9 cellular contexts compared by ENCODE assay signal in the genomic region with DNA sequence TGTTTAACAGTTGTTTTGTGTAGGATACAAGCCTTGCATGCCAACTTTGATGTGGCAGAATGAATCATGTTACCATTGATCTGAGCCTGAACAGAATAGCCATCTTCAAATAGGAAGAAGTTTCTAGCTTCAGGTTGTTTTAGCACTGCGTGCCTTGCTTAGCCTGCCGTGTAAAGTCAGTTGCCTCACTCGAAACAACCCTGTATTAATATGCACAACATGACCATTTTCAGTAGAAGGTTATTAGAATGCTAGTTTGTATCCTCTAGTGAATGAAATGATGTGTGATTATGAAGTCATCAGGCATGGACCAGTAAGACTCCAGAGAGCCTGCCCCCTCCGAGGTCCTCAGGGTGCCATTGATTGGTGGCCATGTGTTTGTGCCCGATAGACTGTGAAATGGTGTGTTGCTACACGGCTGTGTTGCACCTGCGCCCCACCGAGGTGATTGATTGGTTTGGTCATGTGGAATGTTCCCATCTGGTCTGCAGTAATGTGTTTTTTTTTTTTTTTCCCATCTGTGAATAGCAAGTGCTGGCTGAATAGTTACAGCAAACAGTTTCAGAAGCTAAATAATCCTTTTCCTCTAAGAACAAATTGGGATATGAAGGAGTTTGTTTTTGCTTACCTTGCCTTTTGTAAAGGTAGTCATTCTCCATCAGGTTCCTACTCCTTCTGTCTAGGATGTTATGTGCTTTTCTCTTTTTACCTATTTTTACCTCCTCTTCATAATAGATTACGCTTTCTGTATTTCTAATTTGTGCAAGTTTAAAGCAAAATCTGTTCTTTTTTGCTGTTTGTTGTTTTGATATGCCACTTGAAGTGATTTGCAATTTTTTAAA.
DNase-seq lines count a peak whose midpoint lies in the region; ATAC-seq and TF ChIP-seq lines count a peak whose summit lies in the region.
"Had no signal": no experiment of that assay in that cellular context is flagged by ENCODE, and none has a peak within 500 bp of the region (broad histone marks: within the 10 kb centered on the region; RNA-seq: fewer than 3 reads in every experiment).

No MANE protein-coding gene starts in this region.

- DNase-seq in NCI-H2171 treated with DMSO at 0.1 percent for 48 hours (lab: John Stamatoyannopoulos, UW): peak; percentile 99
- peak; percentile 56 to 81 (median 72) for DNase-seq in body of pancreas
- DNase-seq in pons (ENCODE audit: low spot score): peak; percentile 73
- no peak for DNase-seq in mucosa of descending colon
- no peak for DNase-seq in AML-193 (lab: John Stamatoyannopoulos, UW)
- DNase-seq: kidney glomerular epithelial cell, NCI-H226 had no signal

- H3K4me3 ChIP-seq in body of pancreas (no peak overlapping the region), mucosa of descending colon (no peak overlapping the region)

- TF ChIP-seq CTCF in body of pancreas (IDR thresholded peaks at IDR 0.05) (no peak), mucosa of descending colon (IDR thresholded peaks at IDR 0.05) (no peak)

- no peak for TF ChIP-seq POLR2A in body of pancreas (IDR thresholded peaks at IDR 0.05)

- no peaks in the 10 kb centered on the region for H3K27me3 ChIP-seq in body of pancreas

- ATAC-seq in GM21825 (IDR thresholded peaks at IDR 0.05; ENCODE audit: unreplicated experiment) (peak; percentile 55), body of pancreas (peak; percentile 74), mucosa of descending colon (no peak), GM21619 (IDR thresholded peaks at IDR 0.05; ENCODE audit: unreplicated experiment) (no peak)

- no peaks in the 10 kb centered on the region for H3K9me3 ChIP-seq in body of pancreas
- no peaks in the 10 kb centered on the region for H3K9me3 ChIP-seq in mucosa of descending colon

- peak overlapping the region in 1 of 4 donors; percentile 12 for H3K27ac ChIP-seq in body of pancreas

- intact Hi-C loops in body of pancreas (cut with DNase I): no loop called here
- intact Hi-C loops in mucosa of descending colon (cut with DNase I, micrococcal nuclease): no loop called here

- H3K36me3 ChIP-seq in body of pancreas (replicated peaks in 1 of 2; ENCODE audit: insufficient read depth in 1 of 2, low read depth in 2 of 2) (no peaks in the 10 kb centered on the region), mucosa of descending colon (ENCODE audit: low read depth) (no peaks in the 10 kb centered on the region)

- H3K4me1 ChIP-seq in body of pancreas (peaks cover 11% of the 10 kb centered on the region), mucosa of descending colon (ENCODE audit: low read depth) (no peaks in the 10 kb centered on the region)

- WGBS in body of pancreas, 2 donors: 36 to 39% methylated on average over 9 of the region's 9 CpGs

Comparison
In these comparisons a context has a peak if more than half of its experiments do, and no peak if none do; other contexts are left out.
1. ATAC-seq: peak in GM21825 (single experiment) and body of pancreas (single experiment); none in mucosa of descending colon (single experiment) and GM21619 (single experiment).
2. DNase-seq: peak in NCI-H2171 treated with DMSO at 0.1 percent for 48 hours (single experiment), body of pancreas (4 of 4) and pons (single experiment); none in mucosa of descending colon (0 of 3) and AML-193 (0 of 2).